Comparison of ENCODE assay signal across 8 cellular contexts in genomic region chr6:36029464-36029863, GRCh38. TPM values are rescaled to one million over a fixed set of nuclear protein-coding genes. Genes with fewer than 3 reads are reported as not detected.
DNase-seq lines count a peak whose midpoint lies in the region; ATAC-seq, FAIRE-seq and TF ChIP-seq lines count a peak whose summit lies in the region.

No MANE protein-coding gene starts in this region.

- H3K27me3 ChIP-seq in BLaER1 (peaks cover 21% of the 10 kb centered on the region), HUES64 (ENCODE audit: insufficient read depth, low read length) (peaks cover 8% of the 10 kb centered on the region; the same call in 1 of the 2 replicates), keratinocyte (ENCODE audit: control insufficient read depth, extremely low read depth, insufficient read depth, low read length) (no peaks in the 10 kb centered on the region), thymus (ENCODE audit: control insufficient read depth, insufficient read depth) (no peaks in the 10 kb centered on the region)

- H3K9me3 Mint-ChIP-seq in activated T-helper 2 cell treated with anti-CD3 and anti-CD28 coated beads, Interferon-gamma antibody, Interleukin-2, Interleukin-4, amounts not matched to agents 10 μg/mL and 5 μg/mL and 100 μg/mL, durations not matched to agents 14 hours and 24 hours and 36 hours, result no peaks in the 10 kb centered on the region

- H3K4me3 ChIP-seq in BLaER1 (peak overlapping the region; percentile 99), HUES64 (ENCODE audit: low read length) (peak overlapping the region; percentile 96), keratinocyte (ENCODE audit: control insufficient read depth in 2 of 3, extremely low read depth in 1 of 3, insufficient read depth in 2 of 3, low read depth in 1 of 3, low read length in 3 of 3) (peak overlapping the region; percentile 83 to 100 (median 84)), thymus (ENCODE audit: low read length) (peak overlapping the region; percentile 91)

- H2AFZ ChIP-seq in keratinocyte (ENCODE audit: control insufficient read depth, low read length), result no peak overlapping the region

- peak overlapping the region; percentile 97 for H3K27ac ChIP-seq in BLaER1
- H3K27ac ChIP-seq in HUES64 (ENCODE audit: low read depth, low read length), result no peak overlapping the region
- H3K27ac ChIP-seq in keratinocyte (ENCODE audit: control insufficient read depth, insufficient read depth, low read length), result peak overlapping the region; percentile 94
- H3K27ac ChIP-seq in thymus (ENCODE audit: low read depth), result peak overlapping the region; percentile 38

- H3K4me2 ChIP-seq in BLaER1, result peak overlapping the region; percentile 83
- H3K4me2 ChIP-seq in keratinocyte (ENCODE audit: control insufficient read depth, extremely low read depth, insufficient read depth, low read depth, low read length), result peak overlapping the region; percentile 86

- dilution Hi-C loops in keratinocyte (cut with MboI; ENCODE audit: extremely low pct_ligation_motif_present, low sequenced_read_pairs), result no loop called here

- H3K36me3 ChIP-seq in BLaER1 (peaks cover 6% of the 10 kb centered on the region; the same call in 1 of the 2 replicates), HUES64 (ENCODE audit: insufficient read depth, low read length) (no peaks in the 10 kb centered on the region), keratinocyte (ENCODE audit: control insufficient read depth in 2 of 2, extremely low read depth in 1 of 2, insufficient read depth in 2 of 2, low read length in 2 of 2) (no peaks in the 10 kb centered on the region), thymus (ENCODE audit: control insufficient read depth, insufficient read depth) (no peaks in the 10 kb centered on the region)

- H3K9me3 ChIP-seq in BLaER1 (no peaks in the 10 kb centered on the region), HUES64 (ENCODE audit: insufficient read depth, low read depth, low read length) (no peaks in the 10 kb centered on the region), keratinocyte (ENCODE audit: control insufficient read depth, low read depth, low read length) (no peaks in the 10 kb centered on the region), thymus (ENCODE audit: control insufficient read depth) (no peaks in the 10 kb centered on the region)

- 65% methylated on average over 6 of the region's 6 CpGs for WGBS in HUES64
- WGBS in thymus, result 3% methylated on average over 6 of the region's 6 CpGs

- no peak for FAIRE-seq in keratinocyte (lab: Jason Lieb, UNC)
- FAIRE-seq in GM12892 (lab: Jason Lieb, UNC), result no peak

- DNase-seq in activated T-helper 2 cell treated with anti-CD3 and anti-CD28 coated beads, Interferon-gamma antibody, Interleukin-2, Interleukin-4, amounts not matched to agents 10 μg/mL and 5 μg/mL and 100 μg/mL, durations not matched to agents 14 hours and 24 hours and 36 hours (ENCODE audit: low spot score), result no peak
- DNase-seq in keratinocyte (ENCODE audit: low read depth, low spot score), result no peak
- DNase-seq in pons (ENCODE audit: low spot score), result no peak
- no peak for DNase-seq in GM12892 (ENCODE audit: insufficient read length)

- H3K27me3 Mint-ChIP-seq in activated T-helper 2 cell treated with anti-CD3 and anti-CD28 coated beads, Interferon-gamma antibody, Interleukin-2, Interleukin-4, amounts not matched to agents 10 μg/mL and 5 μg/mL and 100 μg/mL, durations not matched to agents 14 hours and 24 hours and 36 hours (ENCODE audit: low read depth), result peaks cover 15% of the 10 kb centered on the region

- H3K9ac ChIP-seq in BLaER1 (peak overlapping the region; percentile 99), HUES64 (ENCODE audit: low read depth, low read length) (peak overlapping the region; percentile 95), keratinocyte (ENCODE audit: control insufficient read depth, extremely low read depth, insufficient read depth, low read length) (peak overlapping the region; percentile 89)

- no peaks in the 10 kb centered on the region for H3K9me1 ChIP-seq in keratinocyte (ENCODE audit: control insufficient read depth, extremely low read depth, insufficient read depth, low read length)

- intact Hi-C loops in activated T-helper 2 cell treated with anti-CD3 and anti-CD28 coated beads, Interferon-gamma antibody, Interleukin-2, Interleukin-4, amounts not matched to agents 10 μg/mL and 5 μg/mL and 100 μg/mL, durations not matched to agents 14 hours and 24 hours and 36 hours (cut with micrococcal nuclease), result loop anchor here (2.0 to 5.0 kb wide), 4 partner anchors 57 to 568 kb away; no protein-coding TSS in a partner anchor

- no peak for ATAC-seq in HG03432 (IDR thresholded peaks at IDR 0.05; ENCODE audit: unreplicated experiment)

- H3K4me3 Mint-ChIP-seq in activated T-helper 2 cell treated with anti-CD3 and anti-CD28 coated beads, Interferon-gamma antibody, Interleukin-2, Interleukin-4, amounts not matched to agents 10 μg/mL and 5 μg/mL and 100 μg/mL, durations not matched to agents 14 hours and 24 hours and 36 hours (ENCODE audit: low read depth), result peak overlapping the region; percentile 95

- peak overlapping the region; percentile 89 for H3K27ac Mint-ChIP-seq in activated T-helper 2 cell treated with anti-CD3 and anti-CD28 coated beads, Interferon-gamma antibody, Interleukin-2, Interleukin-4, amounts not matched to agents 10 μg/mL and 5 μg/mL and 100 μg/mL, durations not matched to agents 14 hours and 24 hours and 36 hours

- H3K4me1 Mint-ChIP-seq in activated T-helper 2 cell treated with anti-CD3 and anti-CD28 coated beads, Interferon-gamma antibody, Interleukin-2, Interleukin-4, amounts not matched to agents 10 μg/mL and 5 μg/mL and 100 μg/mL, durations not matched to agents 14 hours and 24 hours and 36 hours (ENCODE audit: low read depth), result peaks cover 44% of the 10 kb centered on the region

- peaks cover 56% of the 10 kb centered on the region for H4K20me1 ChIP-seq in BLaER1
- H4K20me1 ChIP-seq in keratinocyte (ENCODE audit: control insufficient read depth, extremely low read depth, insufficient read depth, low read length), result no peaks in the 10 kb centered on the region

- no peak for TF ChIP-seq POLR2A in GM12892 (IDR thresholded peaks at IDR 0.05; ENCODE audit: low read depth, low read length)

- no peak for TF ChIP-seq CTCF in keratinocyte (optimal IDR thresholded peaks at IDR 0.05 in 1 of 3, IDR thresholded peaks at IDR 0.05 in 1 of 3, conservative IDR thresholded peaks at IDR 0.05 in 1 of 3; ENCODE audit: extremely low read depth in 1 of 3, insufficient read depth in 2 of 3, low read length in 3 of 3)

- H3K36me3 Mint-ChIP-seq in activated T-helper 2 cell treated with anti-CD3 and anti-CD28 coated beads, Interferon-gamma antibody, Interleukin-2, Interleukin-4, amounts not matched to agents 10 μg/mL and 5 μg/mL and 100 μg/mL, durations not matched to agents 14 hours and 24 hours and 36 hours (ENCODE audit: low read depth), result peaks cover 20% of the 10 kb centered on the region

- H3K79me2 ChIP-seq in keratinocyte (ENCODE audit: control insufficient read depth, insufficient read depth, low read length), result peaks cover 67% of the 10 kb centered on the region

- H3K4me1 ChIP-seq in BLaER1, result peaks cover 51% of the 10 kb centered on the region
- peaks cover 38% of the 10 kb centered on the region for H3K4me1 ChIP-seq in HUES64 (ENCODE audit: insufficient read depth, low read length)
- peaks cover 22% of the 10 kb centered on the region for H3K4me1 ChIP-seq in keratinocyte (ENCODE audit: control insufficient read depth, extremely low read depth, insufficient read depth, low read length)
- H3K4me1 ChIP-seq in thymus (ENCODE audit: control insufficient read depth, insufficient read depth, low read length), result peaks cover 14% of the 10 kb centered on the region

RNA-seq across cellular contexts. Expression of gene MAPK14, which starts 1.9 kb away (rescaled TPM):
- polyA plus RNA-seq in HUES64 (2013, experiment 1 of 2), result 21.9 TPM
- polyA plus RNA-seq in HUES64 (2013, experiment 2 of 2), result 27.1 TPM
- 44.3 and 46.5 TPM in 2 replicates for total RNA-seq in activated T-helper 2 cell treated with anti-CD3 and anti-CD28 coated beads, Interferon-gamma antibody, Interleukin-2, Interleukin-4, amounts not matched to agents 10 μg/mL and 5 μg/mL and 100 μg/mL, durations not matched to agents 14 hours and 24 hours and 36 hours
- polyA plus RNA-seq in keratinocyte, result 43.7 to 52.4 TPM (median 44.6 TPM) in 3 replicates
- polyA plus RNA-seq in keratinocyte (2011; ENCODE audit: low read depth), result 34.1 TPM
- 27.5 and 46.9 TPM in 2 replicates for polyA plus RNA-seq in keratinocyte (2011; cell fraction: cytosol; rRNA removed)
- polyA plus RNA-seq in keratinocyte (2011; cell fraction: nucleus; rRNA removed), result 63.3 and 68.9 TPM in 2 replicates
- polyA plus RNA-seq in keratinocyte (2012; ENCODE audit: low replicate concordance), result 29.6 and 34.7 TPM in 2 replicates
- 24.8 to 104 TPM (median 66.2 TPM) in 3 replicates for polyA minus RNA-seq in keratinocyte
- 40.7 TPM for polyA minus RNA-seq in keratinocyte (2011; cell fraction: cytosol; rRNA and poly(A)+ RNA removed)
- 52.3 and 104 TPM in 2 replicates for polyA minus RNA-seq in keratinocyte (2011; cell fraction: nucleus; rRNA and poly(A)+ RNA removed)
- polyA plus RNA-seq in thymus, result 33.4 TPM
- 27.3 TPM for polyA plus RNA-seq in GM12892 (2012; ENCODE audit: missing spikeins)

RNA-seq across cellular contexts. Expression of gene SLC26A8, which starts 5.0 kb away (rescaled TPM):
- 0.40 TPM for polyA plus RNA-seq in HUES64 (2013, experiment 1 of 2)
- polyA plus RNA-seq in HUES64 (2013, experiment 2 of 2), result 0.57 TPM
- not detected in 2 replicates for total RNA-seq in activated T-helper 2 cell treated with anti-CD3 and anti-CD28 coated beads, Interferon-gamma antibody, Interleukin-2, Interleukin-4, amounts not matched to agents 10 μg/mL and 5 μg/mL and 100 μg/mL, durations not matched to agents 14 hours and 24 hours and 36 hours
- polyA plus RNA-seq in keratinocyte (0.02 to 0.18 TPM (median 0.04 TPM) in 3 replicates), thymus (0.11 TPM)
- not detected for polyA plus RNA-seq in keratinocyte (2011; ENCODE audit: low read depth)
- polyA plus RNA-seq in keratinocyte (2011; cell fraction: cytosol; rRNA removed), result not detected in 2 replicates
- polyA plus RNA-seq in keratinocyte (2011; cell fraction: nucleus; rRNA removed), result 0.06 TPM in 1 of 2 replicates, not detected in the other
- polyA plus RNA-seq in keratinocyte (2012; ENCODE audit: low replicate concordance), result not detected in 2 replicates
- polyA minus RNA-seq in keratinocyte, result not detected in 3 replicates
- not detected for polyA minus RNA-seq in keratinocyte (2011; cell fraction: cytosol; rRNA and poly(A)+ RNA removed)
- polyA minus RNA-seq in keratinocyte (2011; cell fraction: nucleus; rRNA and poly(A)+ RNA removed), result 0.23 TPM in 1 of 2 replicates, not detected in the other
- polyA plus RNA-seq in GM12892 (2012; ENCODE audit: missing spikeins), result not detected
